8 cellular contexts compared by ENCODE assay signal in genomic region chr5:163505475-163506457, GRCh38. TPM values are rescaled to one million over a fixed set of nuclear protein-coding genes. Genes with fewer than 3 reads are reported as not detected.
A peak's percentile ranks its signal among the peaks of the same experiment; 100 is the strongest.
DNase-seq lines count a peak whose midpoint lies in the region; TF ChIP-seq lines count a peak whose summit lies in the region.

Gene MAT2B, plus strand, starts transcription at chr5:163505619. Its CDS starts 68 bp downstream, at chr5:163505687.

- TF ChIP-seq CTCF in GM06990 (IDR thresholded peaks at IDR 0.05; ENCODE audit: insufficient read depth, low read length, poor library complexity, severe bottlenecking) (peak; percentile 65), HFF-Myc (IDR thresholded peaks at IDR 0.05; ENCODE audit: low read depth, low read length, missing control alignments) (peak; percentile 30), neutrophil (IDR thresholded peaks at IDR 0.05) (peak; percentile 24)

- no peaks in the 10 kb centered on the region for H3K9me3 ChIP-seq in neutrophil

- no peaks in the 10 kb centered on the region for H3K27me3 ChIP-seq in GM06990 (replicated peaks; ENCODE audit: control insufficient read depth, insufficient read depth, low read length)
- H3K27me3 ChIP-seq in neutrophil, result no peaks in the 10 kb centered on the region

- peak within 1 kb of the TSS; percentile 76 for H3K4me3 ChIP-seq in GM06990 (replicated peaks; ENCODE audit: low read depth, low read length)
- H3K4me3 ChIP-seq in HFF-Myc (replicated peaks; ENCODE audit: low read depth, low read length), result peak within 1 kb of the TSS; percentile 89
- H3K4me3 ChIP-seq in neutrophil (ENCODE audit: low read depth in 1 of 2, low read length in 1 of 2), result peak within 1 kb of the TSS; percentile 86 to 89

- peak; percentile 97 for DNase-seq in GM06990 (ENCODE audit: extremely low read depth, insufficient read length)
- peak; percentile 78 for DNase-seq in HFF-Myc (ENCODE audit: extremely low read depth, low read depth)
- DNase-seq in MV-4-11 (lab: John Stamatoyannopoulos, UW), result peak; percentile 90
- DNase-seq in SK-MEL-5 (ENCODE audit: low read depth, low spot score), result peak; percentile 92
- DNase-seq in activated naive CD4-positive, alpha-beta T cell treated with Interleukin-2 at 50 U/mL for 16 hours, result peak; percentile 97
- peak; percentile 91 for DNase-seq in foreskin melanocyte
- DNase-seq in substantia nigra (lab: John Stamatoyannopoulos, UW), result peak; percentile 71 to 96 (median 92)

- H3K36me3 ChIP-seq in GM06990 (ENCODE audit: control insufficient read depth, insufficient read depth, low read length) (no peaks in the 10 kb centered on the region), neutrophil (no peaks in the 10 kb centered on the region)

- peaks cover 62 to 65% of the 10 kb centered on the region in 2 experiments for H3K4me1 ChIP-seq in neutrophil (ENCODE audit: control insufficient read depth in 1 of 2, insufficient read depth in 1 of 2, low read depth in 1 of 2, low read length in 1 of 2)

- H3K27ac ChIP-seq in neutrophil (peak within 1 kb of the TSS; percentile 97), substantia nigra (ENCODE audit: low read depth, low read length, poor library complexity, severe bottlenecking) (peak within 1 kb of the TSS; percentile 85)

- in situ Hi-C loops in SK-MEL-5 (cut with HindIII; ENCODE audit: low pct_unique_long_range_greater_than_20kb, low sequenced_read_pairs), result no loop called here

RNA-seq across cellular contexts. Expression of gene MAT2B, which starts in this region (rescaled TPM):
- total RNA-seq in SK-MEL-5 (2014; rRNA removed; shearing (Covaris generic)), result 43.2 and 48.9 TPM in 2 replicates
- polyA plus RNA-seq in SK-MEL-5 (2015; cell fraction: cytosol; rRNA removed), result 40.7 and 49.9 TPM in 2 replicates
- polyA plus RNA-seq in SK-MEL-5 (2015; cell fraction: nucleus; rRNA removed), result 22.6 and 29.3 TPM in 2 replicates

Comparison
In these comparisons a context has a peak if more than half of its experiments do, and no peak if none do; other contexts are left out.
1. Peak in every context shown above with its lines: DNase-seq, H3K4me3 ChIP-seq and H3K27ac ChIP-seq.